34 cellular contexts compared by ENCODE assay signal in the genomic region with DNA sequence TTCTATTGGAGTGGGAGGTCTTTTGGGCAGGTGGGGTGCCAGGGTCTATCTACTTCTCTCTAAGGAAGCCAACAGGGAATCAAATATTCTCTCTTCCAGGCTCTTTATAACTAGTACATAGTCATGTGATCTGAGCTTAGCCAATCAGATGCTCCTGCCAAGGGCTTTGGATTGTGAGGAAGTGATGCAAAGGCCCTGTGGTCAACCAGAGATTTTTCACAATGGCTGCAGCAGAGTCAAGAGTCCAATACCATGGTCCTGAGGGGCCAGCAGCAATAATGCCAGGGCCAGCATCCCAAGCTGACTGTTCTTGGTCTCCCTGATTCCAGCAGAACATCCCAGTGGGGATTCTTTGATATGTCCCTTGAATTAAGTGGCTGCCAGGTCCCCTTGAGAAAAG. TPM values are rescaled to one million over a fixed set of nuclear protein-coding genes. Genes with fewer than 3 reads are reported as not detected.
"Had no signal": no experiment of that assay in that cellular context is flagged by ENCODE, and none has a peak within 500 bp of the region (broad histone marks: within the 10 kb centered on the region; RNA-seq: fewer than 3 reads in every experiment).

No MANE protein-coding gene starts in this region.

- H3K4me3 ChIP-seq: ascending aorta, breast epithelium, cardiac muscle cell, colonic mucosa, esophagus squamous epithelium, gastroesophageal sphincter, heart right ventricle had no signal

- H3K36me3 ChIP-seq: ascending aorta, breast epithelium, cardiac muscle cell, colonic mucosa, esophagus squamous epithelium, gastroesophageal sphincter, heart right ventricle had no signal

- ATAC-seq: activated naive CD4-positive, alpha-beta T cell treated with anti-CD3 and anti-CD28 coated beads, Interleukin-2, amount 50 U/mL, for 72 hours; activated T-cell treated with anti-CD3 and anti-CD28 coated beads, Interleukin-2, amount 50 U/mL, for 72 hours; gastroesophageal sphincter; heart right ventricle had no signal

- FAIRE-seq: endometrium, endothelial cell of umbilical vein had no signal

- H3K27ac ChIP-seq: ascending aorta, breast epithelium, cardiac muscle cell, colonic mucosa, epithelial cell of prostate, esophagus squamous epithelium, gastroesophageal sphincter, heart right ventricle had no signal

- DNase-seq: activated CD4-positive, alpha-beta memory T cell treated with anti-CD3 and anti-CD28 coated beads, Interleukin-2, amount 10 ng/mL, durations not matched to agents 7 days and 5 days; activated CD4-positive, alpha-beta T cell treated with anti-CD3 and anti-CD28 coated beads for 1 hour; activated CD4-positive, alpha-beta T cell treated with anti-CD3 and anti-CD28 coated beads for 4 hours; activated CD4-positive, alpha-beta T cell treated with anti-CD3 and anti-CD28 coated beads, Interleukin-2, amount 10 ng/mL, durations not matched to agents 7 days and 5 days; activated CD4-positive, alpha-beta T cell treated with anti-CD3 and anti-CD28 coated beads, Interleukin-2, amount 50 U/mL, for 4 hours; activated CD8-positive, alpha-beta memory T cell treated with anti-CD3 and anti-CD28 coated beads, Interleukin-2, amount 50 U/mL, for 48 hours; activated gamma-delta T cell; activated naive CD4-positive, alpha-beta T cell; activated naive CD4-positive, alpha-beta T cell treated with anti-CD3 and anti-CD28 coated beads, Interleukin-2, amount 10 ng/mL, durations not matched to agents 7 days and 5 days; activated naive CD8-positive, alpha-beta T cell treated with anti-CD3 and anti-CD28 coated beads, Interleukin-2, amount 10 ng/mL, durations not matched to agents 7 days and 5 days; activated T-cell treated with anti-CD3 and anti-CD28 coated beads for 4 hours; activated T-cell treated with anti-CD3 and anti-CD28 coated beads, Interleukin-2, amount 50 U/mL, for 24 hours; activated T-cell treated with anti-CD3 and anti-CD28 coated beads, Interleukin-2, amount 50 U/mL, for 72 hours; central memory CD4-positive, alpha-beta T cell; cerebellar nuclear complex; colonic mucosa; effector CD8-positive, alpha-beta T cell; esophagus squamous epithelium; foreskin melanocyte; heart right ventricle; T-helper 2 cell had no signal

- H3K4me1 ChIP-seq: ascending aorta, breast epithelium, esophagus squamous epithelium, gastroesophageal sphincter, heart right ventricle had no signal

- H3K27me3 ChIP-seq: ascending aorta, breast epithelium, colonic mucosa had no signal

- H3K9me3 ChIP-seq: ascending aorta, breast epithelium, colonic mucosa, esophagus squamous epithelium, gastroesophageal sphincter, heart right ventricle had no signal

RNA-seq across cellular contexts. Expression of gene C2orf72, which starts 8.4 kb away (rescaled TPM):
- total RNA-seq: dermis microvascular lymphatic vessel endothelial cell, fibroblast of villous mesenchyme had no signal
- polyA plus RNA-seq: heart right ventricle had no signal

RNA-seq across cellular contexts. Expression of gene SPATA3, which starts 33.0 kb away (rescaled TPM):
- total RNA-seq: activated naive CD8-positive, alpha-beta T cell treated with anti-CD3 and anti-CD28 coated beads, Interleukin-2, amount 10 ng/mL, durations not matched to agents 7 days and 5 days; ascending aorta; breast epithelium; cardiac muscle cell; colonic mucosa; dermis microvascular lymphatic vessel endothelial cell; endothelial cell of umbilical vein; esophagus squamous epithelium; fibroblast of lung; fibroblast of villous mesenchyme; gastroesophageal sphincter; glomerular endothelial cell; heart right ventricle had no signal
- polyA plus RNA-seq: cardiac muscle cell, endothelial cell of umbilical vein, esophagus, fibroblast of lung, heart right ventricle had no signal
